ENCODE assay signal across 23 cellular contexts in genomic region chr7:108596560-108596959, GRCh38. TPM values are rescaled to one million over a fixed set of nuclear protein-coding genes. Genes with fewer than 3 reads are reported as not detected.
A peak's percentile ranks its signal among the peaks of the same experiment; 100 is the strongest.
DNase-seq lines count a peak whose midpoint lies in the region; ATAC-seq and TF ChIP-seq lines count a peak whose summit lies in the region.
"Had no signal": no experiment of that assay in that cellular context is flagged by ENCODE, and none has a peak within 500 bp of the region (broad histone marks: within the 10 kb centered on the region; RNA-seq: fewer than 3 reads in every experiment).

No MANE protein-coding gene starts in this region.

- CTCF ChIA-PET in CD4-positive, alpha-beta T cell (lab: Charles Lee): no interaction called here

- peak in 1 of 10 experiments; percentile 23 for DNase-seq in CD4-positive, alpha-beta T cell
- DNase-seq in WERI-Rb-1: no peak
- DNase-seq in middle frontal gyrus (ENCODE audit: extremely low spot score, low spot score): no peak
- DNase-seq in NCI-H2227 treated with DMSO at 0.1 percent for 48 hours (lab: John Stamatoyannopoulos, UW): no peak
- no peak for DNase-seq in A172 (ENCODE audit: low spot score)
- DNase-seq: activated CD4-positive, alpha-beta T cell treated with anti-CD3 and anti-CD28 coated beads, Interleukin-2, amount 50 U/mL, for 1 hour; activated naive CD4-positive, alpha-beta T cell; activated naive CD8-positive, alpha-beta T cell treated with anti-CD3 and anti-CD28 coated beads, Interleukin-2, amount 50 U/mL, for 24 hours; activated T-cell treated with anti-CD3 and anti-CD28 coated beads, Interleukin-2, amount 50 U/mL, for 4 hours; CD8-positive, alpha-beta T cell; NCI-H2029; NCI-H526; stimulated activated naive CD8-positive, alpha-beta T cell treated with anti-CD3 and anti-CD28 coated beads, Interleukin-15, Interleukin-2, amounts not matched to agents 100 U/mL and 50 U/mL, for 24 hours; testis had no signal

- H3K27me3 ChIP-seq in CD4-positive, alpha-beta T cell (ENCODE audit: control insufficient read depth, insufficient read depth, low read length): no peaks in the 10 kb centered on the region
- H3K27me3 ChIP-seq in WERI-Rb-1 (ENCODE audit: insufficient read depth, low read depth, severe bottlenecking): no peaks in the 10 kb centered on the region
- H3K27me3 ChIP-seq: right atrium auricular region, testis had no signal

- no peaks in the 10 kb centered on the region for H3K36me3 Mint-ChIP-seq in CD4-positive, alpha-beta T cell (ENCODE audit: low read depth)
- no peaks in the 10 kb centered on the region for H3K36me3 Mint-ChIP-seq in brain
- H3K36me3 Mint-ChIP-seq: CD8-positive, alpha-beta T cell had no signal

- no peaks in the 10 kb centered on the region for H3K9me3 Mint-ChIP-seq in CD4-positive, alpha-beta T cell
- peaks cover 0 to 3% (median 0%) of the 10 kb centered on the region in 5 experiments for H3K9me3 Mint-ChIP-seq in brain
- H3K9me3 Mint-ChIP-seq: activated naive CD8-positive, alpha-beta T cell treated with anti-CD3 and anti-CD28 coated beads, Interleukin-2, amount 50 U/mL, for 24 hours; activated T-cell treated with anti-CD3 and anti-CD28 coated beads, Interleukin-2, amount 50 U/mL, for 4 hours; CD8-positive, alpha-beta T cell; central memory CD8-positive, alpha-beta T cell had no signal

- H3K27me3 Mint-ChIP-seq in CD4-positive, alpha-beta T cell: peaks cover 11% of the 10 kb centered on the region
- H3K27me3 Mint-ChIP-seq in brain: no peaks in the 10 kb centered on the region

- POLR2A ChIA-PET in CD4-positive, alpha-beta T cell (lab: Charles Lee): interaction anchor here (1.8 kb wide), 1 partner anchor 27 kb away, joined by 5 read pairs; the partner anchor contains the start of genes DNAJB9 and THAP5

- no peak overlapping the region for H3K27ac Mint-ChIP-seq in CD4-positive, alpha-beta T cell
- H3K27ac Mint-ChIP-seq in brain: peak overlapping the region in 3 of 5 experiments; percentile 90 to 96 (median 95)
- H3K27ac Mint-ChIP-seq: activated naive CD8-positive, alpha-beta T cell treated with anti-CD3 and anti-CD28 coated beads, Interleukin-2, amount 50 U/mL, for 24 hours; CD8-positive, alpha-beta T cell had no signal

- intact Hi-C loops in CD4-positive, alpha-beta T cell (cut with DNase I, micrococcal nuclease): loop anchor here (1.0 to 5.0 kb wide), 2 partner anchors 414 to 415 kb away; no protein-coding TSS in a partner anchor

- H3K9me3 ChIP-seq in CD4-positive, alpha-beta T cell (ENCODE audit: control insufficient read depth, low read length): no peaks in the 10 kb centered on the region
- no peaks in the 10 kb centered on the region for H3K9me3 ChIP-seq in WERI-Rb-1 (ENCODE audit: severe bottlenecking)
- H3K9me3 ChIP-seq: right atrium auricular region, testis had no signal

- no peaks in the 10 kb centered on the region for H3K36me3 ChIP-seq in WERI-Rb-1
- H3K36me3 ChIP-seq: right atrium auricular region had no signal

- ATAC-seq in CD4-positive, alpha-beta T cell (ENCODE audit: poor library complexity): peak; percentile 49
- peak; percentile 73 for ATAC-seq in GM21717 (IDR thresholded peaks at IDR 0.05; ENCODE audit: unreplicated experiment)
- peak; percentile 53 for ATAC-seq in HG03025 (IDR thresholded peaks at IDR 0.05; ENCODE audit: low FRiP score, unreplicated experiment)
- ATAC-seq: activated naive CD8-positive, alpha-beta T cell treated with anti-CD3 and anti-CD28 coated beads, Interleukin-2, amount 50 U/mL, for 24 hours; activated T-cell treated with anti-CD3 and anti-CD28 coated beads, Interleukin-2, amount 50 U/mL, for 4 hours; CD8-positive, alpha-beta T cell; esophagus mucosa; left lobe of liver; stimulated activated naive CD8-positive, alpha-beta T cell treated with anti-CD3 and anti-CD28 coated beads, Interleukin-15, Interleukin-2, amounts not matched to agents 100 U/mL and 50 U/mL, for 24 hours had no signal

- H3K4me1 Mint-ChIP-seq in CD4-positive, alpha-beta T cell (ENCODE audit: low read depth): no peaks in the 10 kb centered on the region
- H3K4me1 Mint-ChIP-seq in brain: peaks cover 63% of the 10 kb centered on the region
- H3K4me1 Mint-ChIP-seq: activated naive CD8-positive, alpha-beta T cell treated with anti-CD3 and anti-CD28 coated beads, Interleukin-2, amount 50 U/mL, for 24 hours; central memory CD8-positive, alpha-beta T cell had no signal

- no peak overlapping the region for H3K27ac ChIP-seq in CD4-positive, alpha-beta T cell (ENCODE audit: low read depth, low read length)
- no peak overlapping the region for H3K27ac ChIP-seq in WERI-Rb-1
- H3K27ac ChIP-seq: KMS-11, right atrium auricular region, testis had no signal

- no peak overlapping the region for H3K4me3 Mint-ChIP-seq in CD4-positive, alpha-beta T cell
- no peak overlapping the region for H3K4me3 Mint-ChIP-seq in brain
- H3K4me3 Mint-ChIP-seq: activated naive CD8-positive, alpha-beta T cell treated with anti-CD3 and anti-CD28 coated beads, Interleukin-2, amount 50 U/mL, for 24 hours; activated T-cell treated with anti-CD3 and anti-CD28 coated beads, Interleukin-2, amount 50 U/mL, for 4 hours; CD8-positive, alpha-beta T cell; central memory CD8-positive, alpha-beta T cell had no signal

- TF ChIP-seq CTCF in CD4-positive, alpha-beta T cell (IDR thresholded peaks at IDR 0.05): peak; percentile 46
- TF ChIP-seq CTCF in brain (conservative IDR thresholded peaks at IDR 0.05): no peak
- no peak for TF ChIP-seq CTCF in WERI-Rb-1 (IDR thresholded peaks at IDR 0.05; ENCODE audit: low read depth, low read length)

- H3K4me3 ChIP-seq in WERI-Rb-1 (ENCODE audit: low read depth, low read length): no peak overlapping the region
- H3K4me3 ChIP-seq: right atrium auricular region, smooth muscle cell, testis had no signal

RNA-seq across cellular contexts. Expression of gene DNAJB9, which starts 26.9 kb away (rescaled TPM):
- 10 to 100 TPM; 66.5 to 72.1 TPM for total RNA-seq in CD4-positive, alpha-beta T cell
- polyA plus RNA-seq in brain (ENCODE audit: insufficient read depth, low read depth, low replicate concordance): 13.5 TPM
- total RNA-seq in A172 (2014; rRNA removed; shearing (Covaris generic)): 24.1 and 67.7 TPM in 2 replicates

RNA-seq across cellular contexts. Expression of gene THAP5, which starts 27.1 kb away (rescaled TPM):
- total RNA-seq in CD4-positive, alpha-beta T cell: 10 to 100 TPM; 11.7 to 12.6 TPM
- 7.6 TPM for polyA plus RNA-seq in brain (ENCODE audit: insufficient read depth, low read depth, low replicate concordance)
- 45.6 and 50.8 TPM in 2 replicates for total RNA-seq in A172 (2014; rRNA removed; shearing (Covaris generic))
